In genomic region chr19:41928221-41928683, GRCh38 we compare ENCODE assay signal across 10 cellular contexts. TPM values are rescaled to one million over a fixed set of nuclear protein-coding genes. Genes with fewer than 3 reads are reported as not detected.
DNase-seq lines count a peak whose midpoint lies in the region; ATAC-seq and TF ChIP-seq lines count a peak whose summit lies in the region.
"Had no signal": no experiment of that assay in that cellular context is flagged by ENCODE, and none has a peak within 500 bp of the region (broad histone marks: within the 10 kb centered on the region; RNA-seq: fewer than 3 reads in every experiment).

Gene ERFL (minus strand): TSS chr19:41928449. CDS start chr19:41912919, 15,530 bp downstream.

- peak; percentile 37 for ATAC-seq in CD8-positive, alpha-beta T cell
- peak; percentile 64 for ATAC-seq in activated CD8-positive, alpha-beta T cell treated with anti-CD3 and anti-CD28 coated beads, Interleukin-2, amount 10 ng/mL, durations not matched to agents 7 days and 5 days
- ATAC-seq in HG02642 (IDR thresholded peaks at IDR 0.05; ENCODE audit: poor library complexity, unreplicated experiment), result no peak

- H3K9me3 Mint-ChIP-seq in CD8-positive, alpha-beta T cell, result no peaks in the 10 kb centered on the region
- no peaks in the 10 kb centered on the region for H3K9me3 Mint-ChIP-seq in activated CD8-positive, alpha-beta T cell treated with anti-CD3 and anti-CD28 coated beads, Interleukin-2, amount 10 ng/mL, durations not matched to agents 7 days and 5 days (ENCODE audit: insufficient read depth)

- no peak within 1 kb of the TSS for H3K4me3 Mint-ChIP-seq in CD8-positive, alpha-beta T cell
- H3K4me3 Mint-ChIP-seq in activated CD8-positive, alpha-beta T cell treated with anti-CD3 and anti-CD28 coated beads, Interleukin-2, amount 10 ng/mL, durations not matched to agents 7 days and 5 days, result peak within 1 kb of the TSS; percentile 71

- H3K27me3 Mint-ChIP-seq in CD8-positive, alpha-beta T cell (ENCODE audit: low read depth), result no peaks in the 10 kb centered on the region
- H3K27me3 Mint-ChIP-seq in activated CD8-positive, alpha-beta T cell treated with anti-CD3 and anti-CD28 coated beads, Interleukin-2, amount 10 ng/mL, durations not matched to agents 7 days and 5 days (ENCODE audit: low read depth), result peaks cover 32% of the 10 kb centered on the region

- H3K27ac Mint-ChIP-seq in CD8-positive, alpha-beta T cell, result peak within 1 kb of the TSS; percentile 96
- H3K27ac Mint-ChIP-seq in activated CD8-positive, alpha-beta T cell treated with anti-CD3 and anti-CD28 coated beads, Interleukin-2, amount 10 ng/mL, durations not matched to agents 7 days and 5 days, result peak within 1 kb of the TSS; percentile 47

- CTCF ChIA-PET in CD8-positive, alpha-beta T cell (lab: Charles Lee), result interaction anchor here (0.9 to 3.7 kb wide), 4 partner anchors 24 to 69 kb away, joined by 3 to 20 read pairs (median 4); partner anchors contain the start of genes RABAC1 and RPS19
- CTCF ChIA-PET in activated CD8-positive, alpha-beta T cell treated with anti-CD3 and anti-CD28 coated beads, Interleukin-2, amount 10 ng/mL, durations not matched to agents 7 days and 5 days (lab: Charles Lee), result interaction anchor here (0.6 to 1.7 kb wide), 5 partner anchors 9 to 68 kb away, joined by 3 to 5 read pairs (median 3); partner anchors contain the start of gene RPS19

- peak within 1 kb of the TSS; percentile 56 for H3K27ac ChIP-seq in CD8-positive, alpha-beta T cell (ENCODE audit: low read depth, low read length)
- H3K27ac ChIP-seq in iPS-20b (ENCODE audit: low read length) (no peak within 1 kb of the TSS), stomach (no peak within 1 kb of the TSS)

- H3K4me1 ChIP-seq in CD8-positive, alpha-beta T cell (ENCODE audit: insufficient read depth, low read length), result peaks cover 24% of the 10 kb centered on the region
- H3K4me1 ChIP-seq in iPS-20b (ENCODE audit: insufficient read depth, low read length) (peaks cover 6% of the 10 kb centered on the region), stomach (peaks cover 20 to 31% (median 22%) of the 10 kb centered on the region in 4 donors)

- no peak for TF ChIP-seq EP300 in stomach (IDR thresholded peaks at IDR 0.05)

- H3K9me3 ChIP-seq in CD8-positive, alpha-beta T cell (ENCODE audit: low read length), result no peaks in the 10 kb centered on the region
- H3K9me3 ChIP-seq in iPS-20b (ENCODE audit: insufficient read depth, low read depth, low read length) (no peaks in the 10 kb centered on the region; the same call in 1 of the 2 replicates), stomach (no peaks in the 10 kb centered on the region)

- H3K36me3 Mint-ChIP-seq in CD8-positive, alpha-beta T cell, result no peaks in the 10 kb centered on the region
- H3K36me3 Mint-ChIP-seq in activated CD8-positive, alpha-beta T cell treated with anti-CD3 and anti-CD28 coated beads, Interleukin-2, amount 10 ng/mL, durations not matched to agents 7 days and 5 days (ENCODE audit: low read depth), result no peaks in the 10 kb centered on the region

- no peak within 1 kb of the TSS for H3K9ac ChIP-seq in iPS-20b (ENCODE audit: low read depth, low read length)

- no peak for TF ChIP-seq CTCF in CD8-positive, alpha-beta T cell (IDR thresholded peaks at IDR 0.05)
- no peak for TF ChIP-seq CTCF in stomach (IDR thresholded peaks at IDR 0.05)

- intact Hi-C loops in CD8-positive, alpha-beta T cell (cut with DNase I, micrococcal nuclease), result loop anchor here in 1 of 2 experiments (2.0 kb wide), 2 partner anchors 13 to 17 kb away; no protein-coding TSS in a partner anchor
- intact Hi-C loops in stomach (cut with DNase I; ENCODE audit: low total_unique reads), result no loop called here

- WGBS in stomach, 5 donors, result 0 to 1% (median 0%) methylated on average over 27 to 49 of the region's 49 CpGs

- TF ChIP-seq POLR2A in stomach (IDR thresholded peaks at IDR 0.05), result no peak

- POLR2A ChIA-PET in CD8-positive, alpha-beta T cell (lab: Charles Lee), result interaction anchor here (0.6 to 3.4 kb wide), 7 partner anchors 16 to 69 kb away, joined by 3 to 15 read pairs (median 5); partner anchors contain the start of gene RPS19
- POLR2A ChIA-PET in activated CD8-positive, alpha-beta T cell treated with anti-CD3 and anti-CD28 coated beads, Interleukin-2, amount 10 ng/mL, durations not matched to agents 7 days and 5 days (lab: Charles Lee), result interaction anchor here (1.3 to 1.4 kb wide), 3 partner anchors 14 to 41 kb away, joined by 3 to 7 read pairs (median 5); no protein-coding TSS in a partner anchor

- H3K4me3 ChIP-seq in CD8-positive, alpha-beta T cell (ENCODE audit: low read depth, low read length), result peak within 1 kb of the TSS; percentile 54
- H3K4me3 ChIP-seq in iPS-20b (ENCODE audit: low read length) (peak within 1 kb of the TSS; percentile 63), stomach (peak within 1 kb of the TSS; percentile 45 to 64 (median 47))

- H3K36me3 ChIP-seq in CD8-positive, alpha-beta T cell (ENCODE audit: insufficient read depth, low read length), result no peaks in the 10 kb centered on the region
- no peaks in the 10 kb centered on the region for H3K36me3 ChIP-seq in iPS-20b (ENCODE audit: insufficient read depth, low read depth, low read length)
- no peaks in the 10 kb centered on the region for H3K36me3 ChIP-seq in stomach

- no peaks in the 10 kb centered on the region for H3K27me3 ChIP-seq in CD8-positive, alpha-beta T cell (ENCODE audit: insufficient read depth, low read length)
- H3K27me3 ChIP-seq in iPS-20b (ENCODE audit: insufficient read depth, low read length) (peaks cover 98% of the 10 kb centered on the region), stomach (peaks cover 13 to 100% (median 88%) of the 10 kb centered on the region in 3 donors)

- peaks cover 34% of the 10 kb centered on the region for H3K4me1 Mint-ChIP-seq in CD8-positive, alpha-beta T cell (ENCODE audit: low read depth)
- H3K4me1 Mint-ChIP-seq in activated CD8-positive, alpha-beta T cell treated with anti-CD3 and anti-CD28 coated beads, Interleukin-2, amount 10 ng/mL, durations not matched to agents 7 days and 5 days (ENCODE audit: low read depth), result peaks cover 16% of the 10 kb centered on the region

- peak in 1 of 7 experiments; percentile 23 for DNase-seq in CD8-positive, alpha-beta T cell
- DNase-seq in HS-27A (ENCODE audit: low read depth), result peak; percentile 64
- no peak for DNase-seq in activated CD8-positive, alpha-beta T cell treated with anti-CD3 and anti-CD28 coated beads, Interleukin-2, amount 10 ng/mL, durations not matched to agents 7 days and 5 days
- DNase-seq in stomach, result no peak
- DNase-seq in SW480 (ENCODE audit: low spot score), result no peak
- DNase-seq in NCI-H510A treated with DMSO at 0.1 percent for 48 hours (lab: John Stamatoyannopoulos, UW), result no peak

RNA-seq across cellular contexts. Expression of gene ERFL, which starts in this region (rescaled TPM):
- total RNA-seq in CD8-positive, alpha-beta T cell, result 1 to 10 TPM; 5.4 to 6.8 TPM
- total RNA-seq in activated CD8-positive, alpha-beta T cell treated with anti-CD3 and anti-CD28 coated beads, Interleukin-2, amount 10 ng/mL, durations not matched to agents 7 days and 5 days, result 1 to 10 TPM in 1 of 2 experiments, under 1 TPM in 1; 0.84 to 1.1 TPM
- not detected for total RNA-seq in stomach
- under 1 TPM in 1 of 3 donors, not detected in 2; 0.25 TPM for polyA plus RNA-seq in stomach
- total RNA-seq: M059J, renal cortical epithelial cell had no signal
